In genomic region chr15:83016906-83017305, GRCh38 we compare ENCODE assay signal across 1 cellular context.
TF ChIP-seq lines count a peak whose summit lies in the region.

No MANE protein-coding gene starts in this region.

TF ChIP-seq in endothelial cell of umbilical vein, 7 proteins besides CTCF, POLR2A, EP300 and RAD21:
- TF ChIP-seq POLR2AphosphoS5 (IDR thresholded peaks at IDR 0.05; ENCODE audit: insufficient read depth, low read depth, low read length) (no peak), FOS (IDR thresholded peaks at IDR 0.05; ENCODE audit: borderline replicate concordance, insufficient read depth, low read length) (peak; percentile 36)
